9 cellular contexts compared by ENCODE assay signal in genomic region chr12:15589328-15590032, GRCh38.
DNase-seq lines count a peak whose midpoint lies in the region; ATAC-seq and TF ChIP-seq lines count a peak whose summit lies in the region.
"Had no signal": no experiment of that assay in that cellular context is flagged by ENCODE, and none has a peak within 500 bp of the region (broad histone marks: within the 10 kb centered on the region; RNA-seq: fewer than 3 reads in every experiment).

No MANE protein-coding gene starts in this region.

- TF ChIP-seq EP300 in stomach (IDR thresholded peaks at IDR 0.05): no peak

- peak overlapping the region in 6 of 7 donors; percentile 58 to 79 (median 68) for H3K4me3 Mint-ChIP-seq in CD8-positive, alpha-beta memory T cell
- peak overlapping the region; percentile 64 for H3K4me3 Mint-ChIP-seq in central memory CD8-positive, alpha-beta T cell

- H3K9me3 Mint-ChIP-seq in CD8-positive, alpha-beta memory T cell: no peaks in the 10 kb centered on the region
- no peaks in the 10 kb centered on the region for H3K9me3 Mint-ChIP-seq in central memory CD8-positive, alpha-beta T cell

- TF ChIP-seq CTCF in KMS-11 (conservative IDR thresholded peaks at IDR 0.05; ENCODE audit: low read depth, low read length) (no peak), stomach (IDR thresholded peaks at IDR 0.05) (no peak)

- no peak for ATAC-seq in central memory CD8-positive, alpha-beta T cell (replicated peaks; ENCODE audit: extremely low read depth, poor library complexity, severe bottlenecking)

- H4K20me1 ChIP-seq in KMS-11 (ENCODE audit: insufficient read depth): no peaks in the 10 kb centered on the region

- no peak overlapping the region for H3K27ac ChIP-seq in CD8-positive, alpha-beta memory T cell (ENCODE audit: low read depth, low read length)
- H3K27ac ChIP-seq in KMS-11 (no peak overlapping the region), stomach (no peak overlapping the region)

- no peak for DNase-seq in CD8-positive, alpha-beta memory T cell
- no peak for DNase-seq in central memory CD8-positive, alpha-beta T cell (ENCODE audit: low spot score in 2 of 2)
- DNase-seq in stomach (no peak), NCI-H748 (lab: John Stamatoyannopoulos, UW; ENCODE audit: unreplicated experiment) (no peak), OCI-M2 (lab: John Stamatoyannopoulos, UW; ENCODE audit: unreplicated experiment) (no peak)

- no peak for TF ChIP-seq POLR2A in stomach (IDR thresholded peaks at IDR 0.05)

- H2AFZ ChIP-seq in KMS-11 (ENCODE audit: low read depth) (peak overlapping the region; percentile 92; the same call in 1 of the 2 replicates), neuron (ENCODE audit: low read depth, low read length) (peak overlapping the region; percentile 39)

- POLR2A ChIA-PET in CD8-positive, alpha-beta memory T cell (lab: Charles Lee): no interaction called here

- no peak overlapping the region for H3K9ac ChIP-seq in KMS-11

- peaks cover 8 to 11% (median 11%) of the 10 kb centered on the region in 3 donors for H3K4me1 Mint-ChIP-seq in CD8-positive, alpha-beta memory T cell
- H3K4me1 Mint-ChIP-seq in central memory CD8-positive, alpha-beta T cell: peaks cover 10% of the 10 kb centered on the region

- no peaks in the 10 kb centered on the region for H3K36me3 ChIP-seq in CD8-positive, alpha-beta memory T cell (ENCODE audit: insufficient read depth, low read length)
- H3K36me3 ChIP-seq in KMS-11 (ENCODE audit: insufficient read depth) (no peaks in the 10 kb centered on the region), neuron (ENCODE audit: insufficient read depth, low read length) (no peaks in the 10 kb centered on the region), stomach (no peaks in the 10 kb centered on the region)

- no peaks in the 10 kb centered on the region for H3K79me2 ChIP-seq in KMS-11 (ENCODE audit: insufficient read depth, low read depth)

- H3K27me3 Mint-ChIP-seq in CD8-positive, alpha-beta memory T cell: peaks cover 11 to 34% of the 10 kb centered on the region in 2 donors
- H3K27me3 Mint-ChIP-seq in central memory CD8-positive, alpha-beta T cell: peaks cover 44% of the 10 kb centered on the region

- CTCF ChIA-PET in CD8-positive, alpha-beta memory T cell (lab: Charles Lee): interaction anchor here (0.7 to 3.7 kb wide), 15 partner anchors 10 to 311 kb away, joined by 3 to 18 read pairs (median 3); no protein-coding TSS in a partner anchor

- H3K27ac Mint-ChIP-seq in CD8-positive, alpha-beta memory T cell: no peak overlapping the region
- H3K27ac Mint-ChIP-seq in central memory CD8-positive, alpha-beta T cell (ENCODE audit: low read depth): no peak overlapping the region

- H3K27me3 ChIP-seq in CD8-positive, alpha-beta memory T cell (ENCODE audit: insufficient read depth, low read length, poor library complexity, severe bottlenecking): no peaks in the 10 kb centered on the region
- H3K27me3 ChIP-seq in KMS-11 (ENCODE audit: insufficient read depth, low read depth) (no peaks in the 10 kb centered on the region), neuron (ENCODE audit: insufficient read depth, low read length) (no peaks in the 10 kb centered on the region), stomach (no peaks in the 10 kb centered on the region)
- H3K27me3 ChIP-seq: dorsolateral prefrontal cortex had no signal

- no peak overlapping the region for H3K4me3 ChIP-seq in CD8-positive, alpha-beta memory T cell (ENCODE audit: low read length)
- no peak overlapping the region for H3K4me3 ChIP-seq in KMS-11 (IDR thresholded peaks at IDR 0.05; ENCODE audit: insufficient read depth, low read depth, low read length)
- H3K4me3 ChIP-seq in neuron (ENCODE audit: low read length): no peak overlapping the region
- no peak overlapping the region for H3K4me3 ChIP-seq in stomach
- H3K4me3 ChIP-seq: K562 had no signal

- no peaks in the 10 kb centered on the region for H3K36me3 Mint-ChIP-seq in CD8-positive, alpha-beta memory T cell
- H3K36me3 Mint-ChIP-seq in central memory CD8-positive, alpha-beta T cell (ENCODE audit: insufficient read depth): no peaks in the 10 kb centered on the region

- H3K4me2 ChIP-seq in KMS-11: no peak overlapping the region

- intact Hi-C loops in stomach (cut with DNase I; ENCODE audit: low total_unique reads): loop anchor here (5.0 kb wide), 1 partner anchor 268 kb away; no protein-coding TSS in a partner anchor

- WGBS in stomach, 5 donors: 65 to 78% (median 71%) methylated on average over 8 of the region's 8 CpGs

- peaks cover 4% of the 10 kb centered on the region for H3K4me1 ChIP-seq in CD8-positive, alpha-beta memory T cell (ENCODE audit: insufficient read depth, low read length)
- H3K4me1 ChIP-seq in KMS-11 (ENCODE audit: low read depth, poor library complexity, severe bottlenecking) (peaks cover 9% of the 10 kb centered on the region), neuron (ENCODE audit: insufficient read depth, low read length) (peaks cover 3% of the 10 kb centered on the region), stomach (peaks cover 3 to 10% (median 7%) of the 10 kb centered on the region in 4 donors)

- H3K9me3 ChIP-seq in CD8-positive, alpha-beta memory T cell (ENCODE audit: low read length): no peaks in the 10 kb centered on the region
- no peaks in the 10 kb centered on the region for H3K9me3 ChIP-seq in neuron (ENCODE audit: low read length)
- no peaks in the 10 kb centered on the region for H3K9me3 ChIP-seq in stomach
